Comparison of ENCODE assay signal across 35 cellular contexts in genomic region chr7:118586248-118586647, GRCh38.
"Had no signal": no experiment of that assay in that cellular context is flagged by ENCODE, and none has a peak within 500 bp of the region (broad histone marks: within the 10 kb centered on the region; RNA-seq: fewer than 3 reads in every experiment).

No MANE protein-coding gene starts in this region.

- H3K9me3 ChIP-seq: MG63 had no signal

- H3K36me3 ChIP-seq: MG63 had no signal

- DNase-seq: Karpas-422, Kasumi-1, MG63, MM.1S, MV-4-11, NCI-H1048, NCI-H1092, NCI-H1092 treated with DMSO at 0.1 percent for 48 hours, NCI-H1105, NCI-H1105 treated with DMSO at 0.1 percent for 48 hours, NCI-H1417, NCI-H1417 treated with DMSO at 0.1 percent for 48 hours, NCI-H1436, NCI-H1436 treated with DMSO at 0.1 percent for 48 hours, NCI-H146, NCI-H1694, NCI-H1694 treated with DMSO at 0.1 percent for 48 hours, NCI-H187, NCI-H187 treated with DMSO at 0.1 percent for 48 hours, NCI-H1930, NCI-H2029, NCI-H2029 treated with DMSO at 0.1 percent for 48 hours, NCI-H2081, NCI-H2081 treated with DMSO at 0.1 percent for 48 hours, NCI-H2107, NCI-H2171, NCI-H2171 treated with DMSO at 0.1 percent for 48 hours, NCI-H2227 treated with DMSO at 0.1 percent for 48 hours, NCI-H226, NCI-H345, NCI-H446, NCI-H446 treated with DMSO at 0.1 percent for 48 hours, NCI-H510A, NCI-H510A treated with DMSO at 0.1 percent for 48 hours, NCI-H524 had no signal

- H3K4me3 ChIP-seq: MG63 had no signal

- H3K27me3 ChIP-seq: MG63 had no signal
